Comparison of ENCODE assay signal across 9 cellular contexts in genomic region chr1:225447001-225447615, GRCh38. TPM values are rescaled to one million over a fixed set of nuclear protein-coding genes. Genes with fewer than 3 reads are reported as not detected.
DNase-seq lines count a peak whose midpoint lies in the region; ATAC-seq lines count a peak whose summit lies in the region.
"Had no signal": no experiment of that assay in that cellular context is flagged by ENCODE, and none has a peak within 500 bp of the region (broad histone marks: within the 10 kb centered on the region; RNA-seq: fewer than 3 reads in every experiment).

No MANE protein-coding gene starts in this region.

- H3K27me3 ChIP-seq in HUES6 (ENCODE audit: control insufficient read depth, insufficient read depth, low read length) (no peaks in the 10 kb centered on the region), mesenchymal stem cell (ENCODE audit: control insufficient read depth in 1 of 2, insufficient read depth in 1 of 2, low read length in 2 of 2) (peaks cover 0 to 14% of the 10 kb centered on the region in 2 experiments), stomach smooth muscle (ENCODE audit: control insufficient read depth in 1 of 2, insufficient read depth in 2 of 2, low read length in 2 of 2) (no peaks in the 10 kb centered on the region)

- no peaks in the 10 kb centered on the region for H3K79me1 ChIP-seq in mesenchymal stem cell (replicated peaks; ENCODE audit: low read length, poor library complexity, severe bottlenecking)

- H3K9me3 ChIP-seq in HUES6 (ENCODE audit: control insufficient read depth, insufficient read depth, low read depth, low read length) (no peaks in the 10 kb centered on the region), mesenchymal stem cell (ENCODE audit: control insufficient read depth, low read length) (no peaks in the 10 kb centered on the region), stomach smooth muscle (ENCODE audit: control insufficient read depth in 2 of 2, low read length in 2 of 2) (no peaks in the 10 kb centered on the region)

- H3K4me2 ChIP-seq in mesenchymal stem cell (ENCODE audit: low read length, poor library complexity, severe bottlenecking) = no peak overlapping the region

- DNase-seq in mesenchymal stem cell (no peak), NCI-H2107 (lab: John Stamatoyannopoulos, UW) (no peak)
- no peak for DNase-seq in stimulated activated naive CD8-positive, alpha-beta T cell treated with anti-CD3 and anti-CD28 coated beads, Interleukin-15, amount 100 ng/mL, for 72 hours
- DNase-seq: COR-L47, NCI-H1694 had no signal

- no peak for ATAC-seq in GM21526 (IDR thresholded peaks at IDR 0.05; ENCODE audit: low FRiP score, unreplicated experiment)
- ATAC-seq in stimulated activated naive CD8-positive, alpha-beta T cell treated with anti-CD3 and anti-CD28 coated beads, Interleukin-15, amount 100 ng/mL, for 72 hours = no peak

- WGBS in mesenchymal stem cell = 53% methylated on average over 9 of the region's 9 CpGs

- H3K27ac Mint-ChIP-seq in stimulated activated naive CD8-positive, alpha-beta T cell treated with anti-CD3 and anti-CD28 coated beads, Interleukin-15, amount 100 ng/mL, for 72 hours = no peak overlapping the region

- no peak overlapping the region for H2BK12ac ChIP-seq in mesenchymal stem cell (ENCODE audit: low read length in 2 of 2)

- no peak overlapping the region for H3K14ac ChIP-seq in mesenchymal stem cell (ENCODE audit: low read length in 2 of 2)

- no peak overlapping the region for H3K4me3 Mint-ChIP-seq in stimulated activated naive CD8-positive, alpha-beta T cell treated with anti-CD3 and anti-CD28 coated beads, Interleukin-15, amount 100 ng/mL, for 72 hours

- H3K4me1 ChIP-seq in HUES6 (ENCODE audit: control insufficient read depth, insufficient read depth, low read length) (peaks cover 25% of the 10 kb centered on the region), mesenchymal stem cell (ENCODE audit: control insufficient read depth, insufficient read depth, low read depth, low read length) (peaks cover 39% of the 10 kb centered on the region), stomach smooth muscle (ENCODE audit: control insufficient read depth, insufficient read depth, low read length) (peaks cover 87% of the 10 kb centered on the region)

- no peak overlapping the region for H2BK5ac ChIP-seq in mesenchymal stem cell (ENCODE audit: low read depth, low read length, poor library complexity, severe bottlenecking)

- H3K27ac ChIP-seq in HUES6 (ENCODE audit: low read depth, low read length) (no peak overlapping the region), angular gyrus (ENCODE audit: low read depth, low read length) (peak overlapping the region; percentile 90), mesenchymal stem cell (ENCODE audit: low read length, poor library complexity, severe bottlenecking) (no peak overlapping the region), stomach smooth muscle (ENCODE audit: low read length) (peak overlapping the region; percentile 100)

- H3K36me3 ChIP-seq in HUES6 (ENCODE audit: control insufficient read depth, insufficient read depth, low read length) = no peaks in the 10 kb centered on the region
- H3K36me3 ChIP-seq in mesenchymal stem cell (ENCODE audit: control insufficient read depth in 1 of 2, insufficient read depth in 2 of 2, low read depth in 1 of 2, low read length in 2 of 2) = no peaks in the 10 kb centered on the region
- H3K36me3 ChIP-seq in stomach smooth muscle (ENCODE audit: control insufficient read depth in 2 of 2, insufficient read depth in 2 of 2, low read length in 2 of 2) = no peaks in the 10 kb centered on the region

- no peaks in the 10 kb centered on the region for H3K9me3 Mint-ChIP-seq in stimulated activated naive CD8-positive, alpha-beta T cell treated with anti-CD3 and anti-CD28 coated beads, Interleukin-15, amount 100 ng/mL, for 72 hours

- H2AFZ ChIP-seq in mesenchymal stem cell (ENCODE audit: low read depth, low read length) = no peak overlapping the region

- peak overlapping the region; percentile 11 for H3K9ac ChIP-seq in HUES6 (ENCODE audit: low read length)
- H3K9ac ChIP-seq in mesenchymal stem cell (ENCODE audit: low read length) = peak overlapping the region; percentile 37
- H3K9ac ChIP-seq in stomach smooth muscle (ENCODE audit: low read length in 2 of 2) = peak overlapping the region; percentile 71 to 96

- H3K18ac ChIP-seq in mesenchymal stem cell (ENCODE audit: low read depth in 1 of 2, low read length in 2 of 2) = no peak overlapping the region

- H2AK5ac ChIP-seq in mesenchymal stem cell (ENCODE audit: low read length, severe bottlenecking) = peak overlapping the region; percentile 38

- peak overlapping the region; percentile 39 for H2BK15ac ChIP-seq in mesenchymal stem cell (ENCODE audit: low read depth, poor library complexity, severe bottlenecking)

- H3K27me3 Mint-ChIP-seq in stimulated activated naive CD8-positive, alpha-beta T cell treated with anti-CD3 and anti-CD28 coated beads, Interleukin-15, amount 100 ng/mL, for 72 hours = no peaks in the 10 kb centered on the region

- H2BK120ac ChIP-seq in mesenchymal stem cell (ENCODE audit: low read depth, low read length) = peak overlapping the region; percentile 29

- no peak overlapping the region for H4K91ac ChIP-seq in mesenchymal stem cell (ENCODE audit: low read length)

- peaks cover 70% of the 10 kb centered on the region for H3K4me1 Mint-ChIP-seq in stimulated activated naive CD8-positive, alpha-beta T cell treated with anti-CD3 and anti-CD28 coated beads, Interleukin-15, amount 100 ng/mL, for 72 hours

- H3K4ac ChIP-seq in mesenchymal stem cell (ENCODE audit: low read depth in 1 of 2, low read length in 2 of 2) = peak overlapping the region in 1 of 2 experiments; percentile 13

- H3K23ac ChIP-seq in mesenchymal stem cell (ENCODE audit: low read length in 2 of 2) = no peak overlapping the region

- H3K4me3 ChIP-seq in HUES6 (ENCODE audit: low read depth, low read length) (no peak overlapping the region), mesenchymal stem cell (ENCODE audit: insufficient read depth in 1 of 2, low read depth in 1 of 2, low read length in 2 of 2) (no peak overlapping the region), stomach smooth muscle (ENCODE audit: low read length in 2 of 2) (peak overlapping the region in 1 of 2 donors; percentile 57)

- H4K8ac ChIP-seq in mesenchymal stem cell (ENCODE audit: low read length) = no peak overlapping the region

RNA-seq across cellular contexts. Expression of gene LBR, which starts 19.3 kb away (rescaled TPM):
- polyA plus RNA-seq in mesenchymal stem cell (2013, experiment 1 of 2) = 30.8 TPM
- polyA plus RNA-seq in mesenchymal stem cell (2013, experiment 2 of 2) = 30.9 TPM

Comparison
In these comparisons a context has a peak if more than half of its experiments do, and no peak if none do; other contexts are left out.
1. H3K27ac ChIP-seq: peak in angular gyrus (single experiment) and stomach smooth muscle (single experiment); none in HUES6 (single experiment) and mesenchymal stem cell (single experiment).
2. H3K9ac ChIP-seq: peak in every context shown above with its lines; median percentile 84 in stomach smooth muscle; 37 in mesenchymal stem cell; 11 in HUES6.